Comparison of ENCODE assay signal across 31 cellular contexts in the genomic region with DNA sequence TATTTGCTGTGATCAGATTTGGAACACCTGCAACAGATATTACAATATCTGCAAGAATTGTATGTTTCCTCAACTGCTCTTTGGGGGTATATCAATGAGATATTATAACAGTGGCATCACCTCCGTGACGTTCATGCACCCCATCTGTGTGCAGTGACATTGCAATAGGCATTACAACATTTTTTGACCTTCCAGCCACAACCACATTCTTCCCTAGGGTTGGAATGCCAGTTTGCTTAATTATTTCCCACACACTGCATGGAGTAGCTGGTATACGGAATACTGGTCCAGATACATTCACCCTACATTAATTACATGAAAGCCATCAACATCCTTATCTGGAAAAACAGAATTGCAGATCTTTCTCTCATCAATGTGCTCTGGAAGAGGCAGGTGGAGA.
"Had no signal": no experiment of that assay in that cellular context is flagged by ENCODE, and none has a peak within 500 bp of the region (broad histone marks: within the 10 kb centered on the region; RNA-seq: fewer than 3 reads in every experiment).

No MANE protein-coding gene starts in this region.

- H3K27me3 ChIP-seq: heart left ventricle had no signal

- H3K4me1 ChIP-seq: heart left ventricle had no signal

- DNase-seq: activated B cell treated with CpG ODN at 0.5 μM for 24 hours; activated CD4-positive, alpha-beta T cell treated with anti-CD3 and anti-CD28 coated beads for 48 hours; activated CD4-positive, alpha-beta T cell treated with anti-CD3 and anti-CD28 coated beads, Interleukin-2, amount 50 U/mL, for 1 hour; activated CD4-positive, alpha-beta T cell treated with anti-CD3 and anti-CD28 coated beads, Interleukin-2, amount 50 U/mL, for 48 hours; activated CD8-positive, alpha-beta memory T cell treated with anti-CD3 and anti-CD28 coated beads for 24 hours; activated CD8-positive, alpha-beta T cell treated with anti-CD3 and anti-CD28 coated beads for 36 hours; activated gamma-delta T cell; activated naive CD4-positive, alpha-beta T cell; activated naive CD4-positive, alpha-beta T cell treated with anti-CD3 and anti-CD28 coated beads, Interleukin-2, amount 10 ng/mL, durations not matched to agents 7 days and 5 days; activated naive CD8-positive, alpha-beta T cell treated with anti-CD3 and anti-CD28 coated beads, Interleukin-2, amount 10 ng/mL, durations not matched to agents 7 days and 5 days; activated T-cell treated with anti-CD3 and anti-CD28 coated beads, Interleukin-2, amount 50 U/mL, for 72 hours; amniotic stem cell; anterior cingulate cortex; caudate nucleus; cortex of kidney; dermis blood vessel endothelial cell; effector CD4-positive, alpha-beta T cell; effector memory CD8-positive, alpha-beta T cell; foreskin fibroblast; glutamatergic neuron; heart left ventricle; T-helper 1 cell; T-helper 17 cell; T1000; WERI-Rb-1 had no signal

- FAIRE-seq: astrocyte, colon, frontal cortex had no signal

- H3K4me3 ChIP-seq: heart left ventricle had no signal

- ATAC-seq: activated CD4-positive, CD25-positive, alpha-beta regulatory T cell treated with anti-CD3 and anti-CD28 coated beads, Interleukin-2, amount 50 U/mL, for 24 hours; activated CD8-positive, alpha-beta T cell treated with anti-CD3 and anti-CD28 coated beads for 36 hours; activated naive CD4-positive, alpha-beta T cell treated with anti-CD3 and anti-CD28 coated beads, Interleukin-2, amount 50 U/mL, for 72 hours; activated T-cell treated with anti-CD3 and anti-CD28 coated beads, Interleukin-2, amount 50 U/mL, for 72 hours; effector memory CD8-positive, alpha-beta T cell; esophagus mucosa; heart left ventricle; T-helper 17 cell had no signal

- H3K27ac ChIP-seq: heart left ventricle, WERI-Rb-1 had no signal

- H3K36me3 ChIP-seq: heart left ventricle, WERI-Rb-1 had no signal
